21 cellular contexts compared by ENCODE assay signal in the genomic region with DNA sequence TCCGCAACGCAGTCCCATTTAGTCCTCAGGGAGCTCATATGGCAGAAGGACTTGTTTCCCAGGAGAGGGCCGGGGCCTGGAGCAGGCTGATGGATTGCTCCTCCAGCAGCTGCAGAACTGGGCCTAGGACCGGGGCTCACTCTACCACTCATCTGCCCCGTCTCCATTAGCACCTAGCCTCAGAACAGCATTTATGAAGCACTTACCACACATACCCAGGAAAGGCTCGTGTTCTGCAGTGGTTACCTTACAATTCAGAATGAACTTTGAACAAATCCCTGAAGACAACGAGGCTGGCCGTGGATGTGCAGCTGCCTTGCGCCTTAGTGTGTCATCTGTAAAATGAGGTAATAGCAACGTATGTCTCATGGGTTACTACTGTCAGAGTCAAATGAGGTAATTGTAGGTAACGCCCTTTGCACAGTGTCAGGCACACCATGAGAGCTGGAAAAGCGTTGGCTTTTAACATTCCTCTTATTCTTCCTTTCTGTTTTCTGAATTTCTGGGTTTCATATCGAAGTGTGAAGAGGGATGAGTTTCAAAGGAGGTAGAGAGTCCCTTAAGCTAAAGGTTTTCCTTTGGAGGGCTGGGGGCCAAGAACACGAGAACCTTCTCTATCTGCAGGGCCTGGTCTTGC. TPM values are rescaled to one million over a fixed set of nuclear protein-coding genes. Genes with fewer than 3 reads are reported as not detected.
DNase-seq lines count a peak whose midpoint lies in the region; ATAC-seq and TF ChIP-seq lines count a peak whose summit lies in the region.
"Had no signal": no experiment of that assay in that cellular context is flagged by ENCODE, and none has a peak within 500 bp of the region (broad histone marks: within the 10 kb centered on the region; RNA-seq: fewer than 3 reads in every experiment).

No MANE protein-coding gene starts in this region.

- peaks cover 5% of the 10 kb centered on the region for H3K36me3 Mint-ChIP-seq in stimulated activated effector memory CD8-positive, alpha-beta T cell treated with anti-CD3 and anti-CD28 coated beads, Interleukin-12 subunit alpha, Interleukin-12 subunit beta, amount 100 ng/mL, for 72 hours

- peak overlapping the region; percentile 26 for H3K9ac ChIP-seq in DND-41 (ENCODE audit: low read depth, low read length)

- no peaks in the 10 kb centered on the region for H4K20me1 ChIP-seq in DND-41 (ENCODE audit: insufficient read depth, low read length)

- H3K4me1 ChIP-seq in DND-41 (ENCODE audit: insufficient read depth, low read length) (peaks cover 57% of the 10 kb centered on the region), psoas muscle (peaks cover 40% of the 10 kb centered on the region)
- H3K4me1 ChIP-seq: BE2C, colonic mucosa had no signal

- intact Hi-C loops in left ventricle myocardium superior (cut with micrococcal nuclease) (no loop called here), psoas muscle (cut with DNase I) (no loop called here)

- no peak overlapping the region for H3K27ac Mint-ChIP-seq in stimulated activated effector memory CD8-positive, alpha-beta T cell treated with anti-CD3 and anti-CD28 coated beads, Interleukin-12 subunit alpha, Interleukin-12 subunit beta, amount 100 ng/mL, for 72 hours

- 62 to 73% (median 71%) methylated on average over 14 of the region's 14 CpGs for WGBS in psoas muscle, 3 donors

- H3K27me3 ChIP-seq in DND-41 (ENCODE audit: insufficient read depth, low read length, poor library complexity): no peaks in the 10 kb centered on the region
- H3K27me3 ChIP-seq in psoas muscle (ENCODE audit: insufficient read depth in 3 of 3, low read length in 2 of 3): no peaks in the 10 kb centered on the region
- H3K27me3 ChIP-seq: BE2C, colonic mucosa had no signal

- no peak overlapping the region for H3K4me3 ChIP-seq in DND-41 (ENCODE audit: low read depth in 1 of 2, low read length in 2 of 2)
- H3K4me3 ChIP-seq in psoas muscle: no peak overlapping the region
- H3K4me3 ChIP-seq: colonic mucosa, smooth muscle cell had no signal

- H3K79me2 ChIP-seq in DND-41 (ENCODE audit: insufficient read depth, low read length): no peaks in the 10 kb centered on the region

- no peaks in the 10 kb centered on the region for H3K9me3 Mint-ChIP-seq in stimulated activated effector memory CD8-positive, alpha-beta T cell treated with anti-CD3 and anti-CD28 coated beads, Interleukin-12 subunit alpha, Interleukin-12 subunit beta, amount 100 ng/mL, for 72 hours

- H3K4me3 Mint-ChIP-seq in stimulated activated effector memory CD8-positive, alpha-beta T cell treated with anti-CD3 and anti-CD28 coated beads, Interleukin-12 subunit alpha, Interleukin-12 subunit beta, amount 100 ng/mL, for 72 hours: no peak overlapping the region

- H3K27ac ChIP-seq in DND-41 (ENCODE audit: low read length) (peak overlapping the region; percentile 70), psoas muscle (peak overlapping the region; percentile 65)
- H3K27ac ChIP-seq: colonic mucosa, RWPE1 had no signal

- H3K9me3 ChIP-seq in DND-41 (ENCODE audit: insufficient read depth, low read length, severe bottlenecking): no peaks in the 10 kb centered on the region
- no peaks in the 10 kb centered on the region for H3K9me3 ChIP-seq in psoas muscle
- H3K9me3 ChIP-seq: BE2C, colonic mucosa had no signal

- TF ChIP-seq CTCF in DND-41 (IDR thresholded peaks at IDR 0.05; ENCODE audit: borderline replicate concordance, extremely low read depth, low read length, poor library complexity, severe bottlenecking) (no peak), psoas muscle (IDR thresholded peaks at IDR 0.05) (no peak)

- H3K4me1 Mint-ChIP-seq in stimulated activated effector memory CD8-positive, alpha-beta T cell treated with anti-CD3 and anti-CD28 coated beads, Interleukin-12 subunit alpha, Interleukin-12 subunit beta, amount 100 ng/mL, for 72 hours: peaks cover 6% of the 10 kb centered on the region

- DNase-seq in DND-41: no peak
- DNase-seq in OCI-M1 (lab: John Stamatoyannopoulos, UW): peak; percentile 89
- DNase-seq in left ventricle myocardium superior: no peak
- no peak for DNase-seq in psoas muscle
- no peak for DNase-seq in NCI-H187 treated with DMSO at 0.1 percent for 48 hours (lab: John Stamatoyannopoulos, UW)
- DNase-seq in cerebellar nuclear complex (lab: John Stamatoyannopoulos, UW): no peak
- DNase-seq in NCI-H1930 (lab: John Stamatoyannopoulos, UW): no peak
- no peak for DNase-seq in stimulated activated effector memory CD8-positive, alpha-beta T cell treated with anti-CD3 and anti-CD28 coated beads, Interleukin-12 subunit alpha, Interleukin-12 subunit beta, amount 100 ng/mL, for 72 hours (ENCODE audit: low spot score in 2 of 2)
- DNase-seq: activated CD4-positive, alpha-beta T cell treated with anti-CD3 and anti-CD28 coated beads, Interleukin-2, amount 50 U/mL, for 1 hour; activated T-cell treated with anti-CD3 and anti-CD28 coated beads, Interleukin-2, amount 50 U/mL, for 48 hours; amniotic stem cell; BE2C; colonic mucosa; DMS79; HCEC 1CT; KG1; NCI-H1436 treated with DMSO at 0.1 percent for 48 hours; T-helper 9 cell had no signal

- peak overlapping the region; percentile 44 for H2AFZ ChIP-seq in DND-41 (ENCODE audit: low read depth, low read length)

- peak; percentile 46 for ATAC-seq in DND-41 (ENCODE audit: insufficient read depth, low read depth)
- ATAC-seq in left ventricle myocardium superior: peak; percentile 31
- no peak for ATAC-seq in psoas muscle
- ATAC-seq in stimulated activated effector memory CD8-positive, alpha-beta T cell treated with anti-CD3 and anti-CD28 coated beads, Interleukin-12 subunit alpha, Interleukin-12 subunit beta, amount 100 ng/mL, for 72 hours: no peak

- no peaks in the 10 kb centered on the region for H3K36me3 ChIP-seq in DND-41 (ENCODE audit: insufficient read depth, low read length)
- no peaks in the 10 kb centered on the region for H3K36me3 ChIP-seq in psoas muscle (ENCODE audit: insufficient read depth in 1 of 2, low read depth in 1 of 2)
- H3K36me3 ChIP-seq: BE2C, colonic mucosa had no signal

- H3K4me2 ChIP-seq in DND-41 (ENCODE audit: insufficient read depth, low read length): no peak overlapping the region
- H3K4me2 ChIP-seq: smooth muscle cell had no signal

RNA-seq across cellular contexts. Expression of gene CD93, which starts 46.3 kb away (rescaled TPM):
- total RNA-seq in left ventricle myocardium superior (41.0 TPM), psoas muscle (10 to 100 TPM; 17.6 to 35.7 (median 34.6) TPM)
- 10 to 100 TPM in 1 of 3 donors, 1 to 10 TPM in 2; 7.7 to 15.5 (median 9.5) TPM for polyA plus RNA-seq in psoas muscle
- total RNA-seq: NCI-H460, smooth muscle cell had no signal
- polyA plus RNA-seq: smooth muscle cell had no signal

Comparison
In these comparisons a context has a peak if more than half of its experiments do, and no peak if none do; other contexts are left out.
1. ATAC-seq: peak in DND-41 (single experiment) and left ventricle myocardium superior (single experiment); none in psoas muscle (0 of 4) and stimulated activated effector memory CD8-positive, alpha-beta T cell treated with anti-CD3 and anti-CD28 coated beads, Interleukin-12 subunit alpha, Interleukin-12 subunit beta, amount 100 ng/mL, for 72 hours (single experiment).